In genomic region chr6:160108077-160108476, GRCh38 we compare ENCODE assay signal across 18 cellular contexts. TPM values are rescaled to one million over a fixed set of nuclear protein-coding genes. Genes with fewer than 3 reads are reported as not detected.
DNase-seq lines count a peak whose midpoint lies in the region; ATAC-seq and TF ChIP-seq lines count a peak whose summit lies in the region.
"Had no signal": no experiment of that assay in that cellular context is flagged by ENCODE, and none has a peak within 500 bp of the region (broad histone marks: within the 10 kb centered on the region; RNA-seq: fewer than 3 reads in every experiment).

No MANE protein-coding gene starts in this region.

- H3K27ac ChIP-seq in naive thymus-derived CD4-positive, alpha-beta T cell (ENCODE audit: low read depth, low read length), result no peak overlapping the region
- no peak overlapping the region for H3K27ac ChIP-seq in sigmoid colon
- H3K27ac ChIP-seq: Peyer's patch had no signal

- WGBS in sigmoid colon, 2 donors, result 97% methylated on average over 5 of the region's 5 CpGs

- H3K27me3 ChIP-seq in naive thymus-derived CD4-positive, alpha-beta T cell (ENCODE audit: control insufficient read depth in 2 of 2, insufficient read depth in 2 of 2, low read length in 2 of 2), result no peaks in the 10 kb centered on the region
- no peaks in the 10 kb centered on the region for H3K27me3 ChIP-seq in sigmoid colon
- H3K27me3 ChIP-seq: MG63, Peyer's patch had no signal

- TF ChIP-seq CTCF in activated CD8-positive, alpha-beta T cell treated with anti-CD3 and anti-CD28 coated beads for 36 hours (IDR thresholded peaks at IDR 0.05), result no peak
- TF ChIP-seq CTCF in type B pancreatic cell (conservative IDR thresholded peaks at IDR 0.05) (no peak), sigmoid colon (IDR thresholded peaks at IDR 0.05) (no peak)

- H3K4me3 Mint-ChIP-seq in activated T-cell treated with anti-CD3 and anti-CD28 coated beads, Interleukin-2, amount 50 U/mL, for 24 hours, result no peak overlapping the region
- no peak overlapping the region for H3K4me3 Mint-ChIP-seq in activated T-cell treated with anti-CD3 and anti-CD28 coated beads, Interleukin-2, amount 50 U/mL, for 72 hours
- no peak overlapping the region for H3K4me3 Mint-ChIP-seq in activated CD8-positive, alpha-beta T cell treated with anti-CD3 and anti-CD28 coated beads for 36 hours
- no peak overlapping the region for H3K4me3 Mint-ChIP-seq in naive thymus-derived CD4-positive, alpha-beta T cell
- no peak overlapping the region for H3K4me3 Mint-ChIP-seq in type B pancreatic cell

- TF ChIP-seq EP300 in sigmoid colon (IDR thresholded peaks at IDR 0.05), result no peak

- H3K9me3 ChIP-seq in naive thymus-derived CD4-positive, alpha-beta T cell (ENCODE audit: control insufficient read depth in 2 of 3, low read length in 3 of 3), result no peaks in the 10 kb centered on the region
- no peaks in the 10 kb centered on the region for H3K9me3 ChIP-seq in sigmoid colon
- H3K9me3 ChIP-seq: MG63, Peyer's patch had no signal

- peak overlapping the region; percentile 27 for H3K27ac Mint-ChIP-seq in activated T-cell treated with anti-CD3 and anti-CD28 coated beads, Interleukin-2, amount 50 U/mL, for 24 hours
- no peak overlapping the region for H3K27ac Mint-ChIP-seq in activated T-cell treated with anti-CD3 and anti-CD28 coated beads, Interleukin-2, amount 50 U/mL, for 72 hours
- H3K27ac Mint-ChIP-seq in activated CD8-positive, alpha-beta T cell treated with anti-CD3 and anti-CD28 coated beads for 36 hours, result peak overlapping the region; percentile 8
- peak overlapping the region in 7 of 9 donors; percentile 9 to 63 (median 43) for H3K27ac Mint-ChIP-seq in naive thymus-derived CD4-positive, alpha-beta T cell
- H3K27ac Mint-ChIP-seq in type B pancreatic cell, result peak overlapping the region; percentile 20

- TF ChIP-seq POLR2A in sigmoid colon (IDR thresholded peaks at IDR 0.05), result no peak

- POLR2A ChIA-PET in activated CD8-positive, alpha-beta T cell treated with anti-CD3 and anti-CD28 coated beads for 36 hours (lab: Charles Lee), result no interaction called here
- POLR2A ChIA-PET in naive thymus-derived CD4-positive, alpha-beta T cell (lab: Charles Lee), result no interaction called here

- intact Hi-C loops in activated CD8-positive, alpha-beta T cell treated with anti-CD3 and anti-CD28 coated beads for 36 hours (cut with micrococcal nuclease), result loop anchor here (10.0 kb wide), 1 partner anchor 243 kb away; no protein-coding TSS in a partner anchor
- intact Hi-C loops in naive thymus-derived CD4-positive, alpha-beta T cell (cut with micrococcal nuclease), result no loop called here
- intact Hi-C loops in sigmoid colon (cut with DNase I), result no loop called here

- no peak for DNase-seq in activated T-cell treated with anti-CD3 and anti-CD28 coated beads, Interleukin-2, amount 50 U/mL, for 24 hours
- no peak for DNase-seq in activated T-cell treated with anti-CD3 and anti-CD28 coated beads, Interleukin-2, amount 50 U/mL, for 72 hours
- DNase-seq in activated CD8-positive, alpha-beta T cell treated with anti-CD3 and anti-CD28 coated beads for 36 hours, result no peak
- DNase-seq in naive thymus-derived CD4-positive, alpha-beta T cell, result no peak
- DNase-seq in type B pancreatic cell (ENCODE audit: extremely low spot score, unreplicated experiment) (no peak), sigmoid colon (no peak), NCI-H187 (lab: John Stamatoyannopoulos, UW) (no peak)
- DNase-seq: C1 segment of cervical spinal cord, COR-L47, GF-D8, MG63, NCI-H1092, NCI-H146, NCI-H2081 treated with DMSO at 0.1 percent for 48 hours, NCI-H510A treated with DMSO at 0.1 percent for 48 hours, Peyer's patch, Right ventricle myocardium superior had no signal

- H3K27me3 Mint-ChIP-seq in activated T-cell treated with anti-CD3 and anti-CD28 coated beads, Interleukin-2, amount 50 U/mL, for 24 hours, result no peaks in the 10 kb centered on the region
- H3K27me3 Mint-ChIP-seq in activated T-cell treated with anti-CD3 and anti-CD28 coated beads, Interleukin-2, amount 50 U/mL, for 72 hours (ENCODE audit: low read depth), result no peaks in the 10 kb centered on the region
- H3K27me3 Mint-ChIP-seq in activated CD8-positive, alpha-beta T cell treated with anti-CD3 and anti-CD28 coated beads for 36 hours, result no peaks in the 10 kb centered on the region
- no peaks in the 10 kb centered on the region for H3K27me3 Mint-ChIP-seq in naive thymus-derived CD4-positive, alpha-beta T cell
- no peaks in the 10 kb centered on the region for H3K27me3 Mint-ChIP-seq in type B pancreatic cell

- peaks cover 0 to 28% (median 4%) of the 10 kb centered on the region in 3 experiments for H3K36me3 ChIP-seq in naive thymus-derived CD4-positive, alpha-beta T cell (ENCODE audit: control insufficient read depth in 2 of 3, insufficient read depth in 3 of 3, low read length in 3 of 3)
- peaks cover 22 to 39% (median 29%) of the 10 kb centered on the region in 4 donors for H3K36me3 ChIP-seq in sigmoid colon

- H3K36me3 Mint-ChIP-seq in activated T-cell treated with anti-CD3 and anti-CD28 coated beads, Interleukin-2, amount 50 U/mL, for 24 hours (ENCODE audit: low read depth), result peaks cover 71% of the 10 kb centered on the region
- peaks cover 3 to 8% of the 10 kb centered on the region in 2 donors for H3K36me3 Mint-ChIP-seq in activated T-cell treated with anti-CD3 and anti-CD28 coated beads, Interleukin-2, amount 50 U/mL, for 72 hours (ENCODE audit: insufficient read depth in 2 of 2)
- peaks cover 31% of the 10 kb centered on the region for H3K36me3 Mint-ChIP-seq in activated CD8-positive, alpha-beta T cell treated with anti-CD3 and anti-CD28 coated beads for 36 hours (ENCODE audit: low read depth)
- H3K36me3 Mint-ChIP-seq in naive thymus-derived CD4-positive, alpha-beta T cell, result peaks cover 6 to 41% (median 29%) of the 10 kb centered on the region in 5 donors
- H3K36me3 Mint-ChIP-seq in type B pancreatic cell, result peaks cover 45% of the 10 kb centered on the region

- peaks cover 8% of the 10 kb centered on the region for H3K4me1 Mint-ChIP-seq in activated T-cell treated with anti-CD3 and anti-CD28 coated beads, Interleukin-2, amount 50 U/mL, for 24 hours (ENCODE audit: low read depth)
- no peaks in the 10 kb centered on the region for H3K4me1 Mint-ChIP-seq in activated T-cell treated with anti-CD3 and anti-CD28 coated beads, Interleukin-2, amount 50 U/mL, for 72 hours (ENCODE audit: low read depth)
- no peaks in the 10 kb centered on the region for H3K4me1 Mint-ChIP-seq in activated CD8-positive, alpha-beta T cell treated with anti-CD3 and anti-CD28 coated beads for 36 hours (ENCODE audit: low read depth)
- peaks cover 9 to 27% (median 23%) of the 10 kb centered on the region in 7 donors for H3K4me1 Mint-ChIP-seq in naive thymus-derived CD4-positive, alpha-beta T cell
- peaks cover 11% of the 10 kb centered on the region for H3K4me1 Mint-ChIP-seq in type B pancreatic cell (ENCODE audit: unreplicated experiment)

- no peak for ATAC-seq in activated T-cell treated with anti-CD3 and anti-CD28 coated beads, Interleukin-2, amount 50 U/mL, for 72 hours (replicated peaks in 1 of 2)
- no peak for ATAC-seq in activated CD8-positive, alpha-beta T cell treated with anti-CD3 and anti-CD28 coated beads for 36 hours
- no peak for ATAC-seq in naive thymus-derived CD4-positive, alpha-beta T cell

- no peaks in the 10 kb centered on the region for H3K9me3 Mint-ChIP-seq in activated T-cell treated with anti-CD3 and anti-CD28 coated beads, Interleukin-2, amount 50 U/mL, for 24 hours
- no peaks in the 10 kb centered on the region for H3K9me3 Mint-ChIP-seq in activated T-cell treated with anti-CD3 and anti-CD28 coated beads, Interleukin-2, amount 50 U/mL, for 72 hours
- no peaks in the 10 kb centered on the region for H3K9me3 Mint-ChIP-seq in activated CD8-positive, alpha-beta T cell treated with anti-CD3 and anti-CD28 coated beads for 36 hours
- no peaks in the 10 kb centered on the region for H3K9me3 Mint-ChIP-seq in naive thymus-derived CD4-positive, alpha-beta T cell
- H3K9me3 Mint-ChIP-seq in type B pancreatic cell, result no peaks in the 10 kb centered on the region

- no peak overlapping the region for H3K4me3 ChIP-seq in naive thymus-derived CD4-positive, alpha-beta T cell (ENCODE audit: low read length)
- no peak overlapping the region for H3K4me3 ChIP-seq in sigmoid colon
- H3K4me3 ChIP-seq: MG63, Peyer's patch had no signal

- CTCF ChIA-PET in activated CD8-positive, alpha-beta T cell treated with anti-CD3 and anti-CD28 coated beads for 36 hours (lab: Charles Lee), result no interaction called here
- CTCF ChIA-PET in naive thymus-derived CD4-positive, alpha-beta T cell (lab: Charles Lee), result interaction anchor here (0.6 kb wide), 1 partner anchor 33 kb away, joined by 5 read pairs; no protein-coding TSS in a partner anchor

- H3K4me1 ChIP-seq in naive thymus-derived CD4-positive, alpha-beta T cell (ENCODE audit: control insufficient read depth in 2 of 2, insufficient read depth in 2 of 2, low read length in 2 of 2), result no peaks in the 10 kb centered on the region
- H3K4me1 ChIP-seq in sigmoid colon, result no peaks in the 10 kb centered on the region
- H3K4me1 ChIP-seq: Peyer's patch had no signal

RNA-seq across cellular contexts. Expression of gene SLC22A1, which starts 13.5 kb away (rescaled TPM):
- total RNA-seq in activated T-cell treated with anti-CD3 and anti-CD28 coated beads, Interleukin-2, amount 50 U/mL, for 72 hours, result 1 to 10 TPM; 1.5 to 2.4 TPM
- 1 to 10 TPM in 1 of 2 experiments, under 1 TPM in 1; 0.31 to 1.1 TPM for total RNA-seq in activated CD8-positive, alpha-beta T cell treated with anti-CD3 and anti-CD28 coated beads for 36 hours
- total RNA-seq in naive thymus-derived CD4-positive, alpha-beta T cell, result 1 to 10 TPM in 3 of 5 experiments, under 1 TPM in 1, not detected in 1; 0.39 to 2.2 (median 1.3) TPM
- not detected for polyA plus RNA-seq in naive thymus-derived CD4-positive, alpha-beta T cell
- total RNA-seq in type B pancreatic cell (ENCODE audit: low replicate concordance) (1.2 and 3.0 TPM in 2 replicates), sigmoid colon (1 to 10 TPM in 2 of 4 donors, under 1 TPM in 1, not detected in 1; 0.99 to 1.9 (median 1.1) TPM)
- polyA plus RNA-seq in sigmoid colon, result under 1 TPM in 1 of 3 donors, not detected in 2; 0.58 TPM
- total RNA-seq: H4 had no signal
